Comparison of ENCODE assay signal across 12 cellular contexts in genomic region chr7:44306608-44307007, GRCh38. TPM values are rescaled to one million over a fixed set of nuclear protein-coding genes. Genes with fewer than 3 reads are reported as not detected.
DNase-seq lines count a peak whose midpoint lies in the region; FAIRE-seq and TF ChIP-seq lines count a peak whose summit lies in the region.
"Had no signal": no experiment of that assay in that cellular context is flagged by ENCODE, and none has a peak within 500 bp of the region (broad histone marks: within the 10 kb centered on the region; RNA-seq: fewer than 3 reads in every experiment).

No MANE protein-coding gene starts in this region.

- H3K36me3 ChIP-seq in effector memory CD4-positive, alpha-beta T cell (ENCODE audit: control insufficient read depth, insufficient read depth, low read length), result no peaks in the 10 kb centered on the region
- H3K36me3 ChIP-seq in tibial nerve, result no peaks in the 10 kb centered on the region
- H3K36me3 ChIP-seq: brain microvascular endothelial cell, uterus had no signal

- H3K27ac ChIP-seq in effector memory CD4-positive, alpha-beta T cell (ENCODE audit: insufficient read depth, low read length, poor library complexity, severe bottlenecking), result peak overlapping the region; percentile 30
- peak overlapping the region in 3 of 4 donors; percentile 3 to 74 (median 62) for H3K27ac ChIP-seq in tibial nerve
- H3K27ac ChIP-seq: brain microvascular endothelial cell, uterus had no signal

- H3K4me1 ChIP-seq in effector memory CD4-positive, alpha-beta T cell (ENCODE audit: control insufficient read depth, insufficient read depth, low read length, poor library complexity, severe bottlenecking), result no peaks in the 10 kb centered on the region
- H3K4me1 ChIP-seq in tibial nerve, result peaks cover 0 to 23% (median 2%) of the 10 kb centered on the region in 4 donors
- H3K4me1 ChIP-seq: uterus had no signal

- TF ChIP-seq POLR2A in tibial nerve (IDR thresholded peaks at IDR 0.05), result no peak

- FAIRE-seq in HTR-8/SVneo (lab: Jason Lieb, UNC), result peak; percentile 23

- TF ChIP-seq CTCF in tibial nerve (IDR thresholded peaks at IDR 0.05), result no peak

- H3K27me3 ChIP-seq in effector memory CD4-positive, alpha-beta T cell (replicated peaks; ENCODE audit: control insufficient read depth, insufficient read depth, low read length, poor library complexity, severe bottlenecking), result peaks cover 4% of the 10 kb centered on the region
- peaks cover 0 to 7% of the 10 kb centered on the region in 2 donors for H3K27me3 ChIP-seq in tibial nerve
- H3K27me3 ChIP-seq: brain microvascular endothelial cell, uterus had no signal

- no peak for TF ChIP-seq EP300 in tibial nerve (IDR thresholded peaks at IDR 0.05)

- H3K9me3 ChIP-seq in effector memory CD4-positive, alpha-beta T cell (ENCODE audit: control insufficient read depth, low read length), result no peaks in the 10 kb centered on the region
- peaks cover 0 to 11% (median 2%) of the 10 kb centered on the region in 4 donors for H3K9me3 ChIP-seq in tibial nerve
- H3K9me3 ChIP-seq: uterus had no signal

- H3K4me3 ChIP-seq in effector memory CD4-positive, alpha-beta T cell (ENCODE audit: insufficient read depth, low read depth, low read length, poor library complexity, severe bottlenecking), result no peak overlapping the region
- no peak overlapping the region for H3K4me3 ChIP-seq in tibial nerve
- H3K4me3 ChIP-seq: uterus had no signal

- 35 to 62% methylated on average over 2 of the region's 2 CpGs for WGBS in tibial nerve, 2 donors

- peak; percentile 37 for DNase-seq in activated effector memory CD4-positive, alpha-beta T cell treated with anti-CD3 and anti-CD28 coated beads, Interleukin-2, amount 50 U/mL, for 16 hours
- no peak for DNase-seq in activated effector memory CD4-positive, alpha-beta T cell treated with Interleukin-2 at 50 U/mL for 16 hours
- DNase-seq in HTR-8/SVneo (ENCODE audit: insufficient read length, low spot score) (no peak), tibial nerve (ENCODE audit: low spot score in 2 of 2) (no peak), UCSD-AML1 (lab: John Stamatoyannopoulos, UW; ENCODE audit: unreplicated experiment) (no peak), NAMALWA (ENCODE audit: low spot score) (no peak), putamen (ENCODE audit: low spot score) (no peak)
- no peak for DNase-seq in effector memory CD4-positive, alpha-beta T cell
- DNase-seq: NCI-H1436 treated with DMSO at 0.1 percent for 48 hours; stimulated activated naive CD4-positive, alpha-beta T cell; uterus had no signal

RNA-seq across cellular contexts. Expression of gene CAMK2B, which starts 18.8 kb away (rescaled TPM):
- 10 to 100 TPM in 2 of 4 donors, 1 to 10 TPM in 2; 9.0 to 14.7 (median 10.9) TPM for total RNA-seq in tibial nerve
